In the genomic region with DNA sequence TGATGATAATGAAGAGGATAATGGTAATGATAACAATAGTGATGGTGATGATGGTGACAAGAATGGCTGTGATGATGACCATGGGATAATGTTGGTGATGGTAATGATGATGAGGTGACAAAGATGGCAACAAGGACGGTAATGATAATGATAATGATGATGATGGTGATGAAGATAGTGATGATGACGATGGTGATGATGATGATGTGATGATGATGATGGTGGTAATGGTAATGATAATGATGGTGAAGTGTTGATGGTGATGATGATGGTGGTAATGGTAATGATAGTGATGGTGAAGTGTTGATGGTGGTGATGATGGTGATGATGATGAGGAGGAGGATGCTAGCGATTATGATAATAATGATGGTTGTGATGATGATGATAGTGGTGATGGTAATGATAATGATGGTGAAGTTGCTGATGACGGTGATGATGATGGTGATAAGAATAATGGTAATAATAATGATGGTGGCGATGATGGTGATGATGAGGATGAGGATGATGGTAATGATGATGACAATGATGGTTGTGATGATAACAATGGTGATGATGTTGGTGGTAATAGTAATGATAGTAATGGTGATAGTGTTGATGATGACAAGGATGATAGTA, we compare ENCODE assay signal across 3 cellular contexts.
TF ChIP-seq lines count a peak whose summit lies in the region.

No MANE protein-coding gene starts in this region.

TF ChIP-seq in HepG2, 621 proteins besides CTCF, POLR2A, EP300 and RAD21:
- 0 out of 2 replicates have a peak, but pooled peaks have one; percentile 11 for TF ChIP-seq FOXP1 (IDR thresholded peaks at IDR 0.05)
- no peak for TF ChIP-seq FOXP1 (CRISPR knock-in tag; IDR thresholded peaks at IDR 0.05)
- peak; percentile 58; the same call in 1 of the 2 replicates for TF ChIP-seq ATF7 (IDR thresholded peaks at IDR 0.05)
- no peak for TF ChIP-seq ATF7 (CRISPR knock-in tag; IDR thresholded peaks at IDR 0.05)
- TF ChIP-seq HDAC1 (CRISPR knock-in tag; IDR thresholded peaks at IDR 0.05), result no peak
- TF ChIP-seq, protein P1, sequence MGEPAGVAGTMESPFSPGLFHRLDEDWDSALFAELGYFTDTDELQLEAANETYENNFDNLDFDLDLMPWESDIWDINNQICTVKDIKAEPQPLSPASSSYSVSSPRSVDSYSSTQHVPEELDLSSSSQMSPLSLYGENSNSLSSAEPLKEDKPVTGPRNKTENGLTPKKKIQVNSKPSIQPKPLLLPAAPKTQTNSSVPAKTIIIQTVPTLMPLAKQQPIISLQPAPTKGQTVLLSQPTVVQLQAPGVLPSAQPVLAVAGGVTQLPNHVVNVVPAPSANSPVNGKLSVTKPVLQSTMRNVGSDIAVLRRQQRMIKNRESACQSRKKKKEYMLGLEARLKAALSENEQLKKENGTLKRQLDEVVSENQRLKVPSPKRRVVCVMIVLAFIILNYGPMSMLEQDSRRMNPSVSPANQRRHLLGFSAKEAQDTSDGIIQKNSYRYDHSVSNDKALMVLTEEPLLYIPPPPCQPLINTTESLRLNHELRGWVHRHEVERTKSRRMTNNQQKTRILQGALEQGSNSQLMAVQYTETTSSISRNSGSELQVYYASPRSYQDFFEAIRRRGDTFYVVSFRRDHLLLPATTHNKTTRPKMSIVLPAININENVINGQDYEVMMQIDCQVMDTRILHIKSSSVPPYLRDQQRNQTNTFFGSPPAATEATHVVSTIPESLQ (CRISPR knock-in tag; conservative IDR thresholded peaks at IDR 0.05), result no peak
- peak; percentile 98 for TF ChIP-seq CREB1 (IDR thresholded peaks at IDR 0.05)
- no peak for TF ChIP-seq CREB1 (CRISPR knock-in tag; IDR thresholded peaks at IDR 0.05)
- peak; percentile 48 for TF ChIP-seq PHB2 (IDR thresholded peaks at IDR 0.05; ENCODE audit: partially characterized antibody)

TF ChIP-seq in HEK293, 187 proteins besides CTCF, POLR2A, EP300 and RAD21:
- TF ChIP-seq, protein P2, sequence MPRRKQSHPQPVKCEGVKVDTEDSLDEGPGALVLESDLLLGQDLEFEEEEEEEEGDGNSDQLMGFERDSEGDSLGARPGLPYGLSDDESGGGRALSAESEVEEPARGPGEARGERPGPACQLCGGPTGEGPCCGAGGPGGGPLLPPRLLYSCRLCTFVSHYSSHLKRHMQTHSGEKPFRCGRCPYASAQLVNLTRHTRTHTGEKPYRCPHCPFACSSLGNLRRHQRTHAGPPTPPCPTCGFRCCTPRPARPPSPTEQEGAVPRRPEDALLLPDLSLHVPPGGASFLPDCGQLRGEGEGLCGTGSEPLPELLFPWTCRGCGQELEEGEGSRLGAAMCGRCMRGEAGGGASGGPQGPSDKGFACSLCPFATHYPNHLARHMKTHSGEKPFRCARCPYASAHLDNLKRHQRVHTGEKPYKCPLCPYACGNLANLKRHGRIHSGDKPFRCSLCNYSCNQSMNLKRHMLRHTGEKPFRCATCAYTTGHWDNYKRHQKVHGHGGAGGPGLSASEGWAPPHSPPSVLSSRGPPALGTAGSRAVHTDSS (tag by site-specific recombination; IDR thresholded peaks at IDR 0.05), result peak; percentile 88
- TF ChIP-seq, protein P3, sequence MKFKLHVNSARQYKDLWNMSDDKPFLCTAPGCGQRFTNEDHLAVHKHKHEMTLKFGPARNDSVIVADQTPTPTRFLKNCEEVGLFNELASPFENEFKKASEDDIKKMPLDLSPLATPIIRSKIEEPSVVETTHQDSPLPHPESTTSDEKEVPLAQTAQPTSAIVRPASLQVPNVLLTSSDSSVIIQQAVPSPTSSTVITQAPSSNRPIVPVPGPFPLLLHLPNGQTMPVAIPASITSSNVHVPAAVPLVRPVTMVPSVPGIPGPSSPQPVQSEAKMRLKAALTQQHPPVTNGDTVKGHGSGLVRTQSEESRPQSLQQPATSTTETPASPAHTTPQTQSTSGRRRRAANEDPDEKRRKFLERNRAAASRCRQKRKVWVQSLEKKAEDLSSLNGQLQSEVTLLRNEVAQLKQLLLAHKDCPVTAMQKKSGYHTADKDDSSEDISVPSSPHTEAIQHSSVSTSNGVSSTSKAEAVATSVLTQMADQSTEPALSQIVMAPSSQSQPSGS (tag by site-specific recombination; IDR thresholded peaks at IDR 0.05; ENCODE audit: low read depth), result peak; percentile 10; the same call in 1 of the 2 replicates
- no peak for TF ChIP-seq ZNF830 (tag by site-specific recombination; IDR thresholded peaks at IDR 0.05; ENCODE audit: low read depth)

TF ChIP-seq in IMR-90, 13 proteins besides CTCF, POLR2A, EP300 and RAD21:
- TF ChIP-seq BHLHE40 (IDR thresholded peaks at IDR 0.05; ENCODE audit: low read depth, low read length) (no peak), SMC3 (IDR thresholded peaks at IDR 0.05; ENCODE audit: low read depth, low read length) (no peak)
